9 cellular contexts compared by ENCODE assay signal in genomic region chr9:132557768-132558167, GRCh38. TPM values are rescaled to one million over a fixed set of nuclear protein-coding genes. Genes with fewer than 3 reads are reported as not detected.
"Had no signal": no experiment of that assay in that cellular context is flagged by ENCODE, and none has a peak within 500 bp of the region (broad histone marks: within the 10 kb centered on the region; RNA-seq: fewer than 3 reads in every experiment).

No MANE protein-coding gene starts in this region.

- ATAC-seq: HCT116, K562 had no signal

- H2AFZ ChIP-seq: GM23248 had no signal

- DNase-seq: GM23248, GOT3, H7, IMR-90 had no signal

- H3K9ac ChIP-seq: GM23248 had no signal

- H3K4me1 ChIP-seq: HAP-1 had no signal

- H3K4me3 ChIP-seq: GM23248, HAP-1, K562 had no signal

- H3K36me3 ChIP-seq: HAP-1 had no signal

- H3K27ac ChIP-seq: GM23248 had no signal

- H3K9me3 ChIP-seq: HAP-1 had no signal

RNA-seq across cellular contexts. Expression of gene BARHL1, which starts 24.6 kb away (rescaled TPM):
- total RNA-seq: GM23248, H4, H7, HT-29, IMR-90, K562 had no signal
- polyA plus RNA-seq: GM23248, IMR-90, K562 had no signal
